In the genomic region with DNA sequence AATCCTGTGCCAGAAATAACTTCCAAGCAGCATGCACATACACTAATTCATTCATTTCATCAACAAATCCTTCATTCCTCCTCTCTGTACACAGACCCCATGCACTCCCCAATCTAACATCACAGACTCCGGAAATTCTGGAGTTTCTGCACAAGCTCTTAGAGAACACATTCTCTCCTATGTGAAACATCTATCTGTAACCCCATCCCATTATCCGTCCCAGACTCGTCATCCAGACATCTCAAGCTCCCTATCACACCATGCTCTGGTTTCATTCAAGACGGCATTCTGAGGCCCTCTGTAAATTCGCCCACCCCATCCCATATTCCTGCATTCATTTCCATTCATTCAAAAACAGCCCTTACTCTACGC, we compare ENCODE assay signal across 8 cellular contexts. TPM values are rescaled to one million over a fixed set of nuclear protein-coding genes. Genes with fewer than 3 reads are reported as not detected.
A peak's percentile ranks its signal among the peaks of the same experiment; 100 is the strongest.
DNase-seq lines count a peak whose midpoint lies in the region; ATAC-seq and TF ChIP-seq lines count a peak whose summit lies in the region.

No MANE protein-coding gene starts in this region.

- peaks cover 17% of the 10 kb centered on the region for H3K36me3 Mint-ChIP-seq in HFFc6 (ENCODE audit: low read depth)

- peaks cover 22% of the 10 kb centered on the region for H3K4me1 Mint-ChIP-seq in HFFc6 (ENCODE audit: low read depth)

- H3K27me3 ChIP-seq in gastroesophageal sphincter (no peaks in the 10 kb centered on the region), skeletal muscle tissue (ENCODE audit: control insufficient read depth in 3 of 3, insufficient read depth in 3 of 3, low read length in 3 of 3) (no peaks in the 10 kb centered on the region)

- WGBS in gastroesophageal sphincter (ENCODE audit: low coverage in 1 of 2), 2 donors = 0 to 3% methylated on average over 5 to 6 of the region's 6 CpGs

- H3K4me3 ChIP-seq in gastroesophageal sphincter = peak overlapping the region; percentile 73 to 96
- peak overlapping the region; percentile 94 to 96 (median 96) for H3K4me3 ChIP-seq in skeletal muscle tissue (ENCODE audit: low read length in 3 of 3)

- H3K27ac ChIP-seq in gastroesophageal sphincter = peak overlapping the region; percentile 83 to 92 (median 88)
- peak overlapping the region; percentile 92 for H3K27ac ChIP-seq in skeletal muscle tissue (ENCODE audit: low read depth, low read length)

- peak overlapping the region; percentile 91 for H3K27ac Mint-ChIP-seq in HFFc6

- peaks cover 6% of the 10 kb centered on the region; the same call in 1 of the 2 replicates for H3K9me3 Mint-ChIP-seq in HFFc6

- TF ChIP-seq POLR2A in gastroesophageal sphincter (IDR thresholded peaks at IDR 0.05) = no peak

- no peak for TF ChIP-seq EP300 in gastroesophageal sphincter (IDR thresholded peaks at IDR 0.05)

- H3K9me3 ChIP-seq in gastroesophageal sphincter (peaks cover 0 to 20% (median 0%) of the 10 kb centered on the region in 3 donors), skeletal muscle tissue (ENCODE audit: control insufficient read depth in 3 of 3, low read length in 3 of 3) (no peaks in the 10 kb centered on the region)

- TF ChIP-seq CTCF in GM13976 (IDR thresholded peaks at IDR 0.05; ENCODE audit: borderline replicate concordance, control extremely low read depth, extremely low read depth, insufficient read depth, missing control alignments) (no peak), HFFc6 (IDR thresholded peaks at IDR 0.05) (no peak), gastroesophageal sphincter (IDR thresholded peaks at IDR 0.05) (no peak)

- H3K27me3 Mint-ChIP-seq in HFFc6 (ENCODE audit: insufficient read depth) = peaks cover 2% of the 10 kb centered on the region; the same call in 1 of the 2 replicates

- H3K36me3 ChIP-seq in gastroesophageal sphincter = peaks cover 0 to 3% of the 10 kb centered on the region in 2 donors
- peaks cover 1 to 2% (median 2%) of the 10 kb centered on the region in 3 donors for H3K36me3 ChIP-seq in skeletal muscle tissue (ENCODE audit: control insufficient read depth in 3 of 3, insufficient read depth in 3 of 3, low read length in 3 of 3)

- H3K4me1 ChIP-seq in gastroesophageal sphincter = peaks cover 0 to 19% (median 7%) of the 10 kb centered on the region in 3 donors
- H3K4me1 ChIP-seq in skeletal muscle tissue (ENCODE audit: control insufficient read depth in 3 of 3, insufficient read depth in 3 of 3, low read length in 3 of 3) = peaks cover 5 to 20% (median 7%) of the 10 kb centered on the region in 3 donors

- ATAC-seq in SK-N-SH treated with all-trans-retinoic acid at 6 μM for 48 hours = peak; percentile 46
- no peak for ATAC-seq in gastroesophageal sphincter

- DNase-seq in GM13976 (ENCODE audit: low spot score) (peak; percentile 37), HFFc6 (no peak), NCI-H345 treated with DMSO at 0.1 percent for 48 hours (lab: John Stamatoyannopoulos, UW; ENCODE audit: unreplicated experiment) (no peak), DMS79 treated with DMSO at 0.1 percent for 48 hours (lab: John Stamatoyannopoulos, UW) (no peak), OCI-M1 (lab: John Stamatoyannopoulos, UW) (no peak)

- in situ Hi-C loops in GM13976 (cut with MboI; ENCODE audit: low sequenced_read_pairs, unreplicated experiment) = loop anchor here (10.0 kb wide), 1 partner anchor 254 kb away; no protein-coding TSS in a partner anchor

- peak overlapping the region; percentile 92 to 99 (median 99) for H3K9ac ChIP-seq in skeletal muscle tissue (ENCODE audit: low read depth in 1 of 3, low read length in 3 of 3)

- H3K4me3 Mint-ChIP-seq in HFFc6 = peak overlapping the region; percentile 96

TF ChIP-seq in SK-N-SH treated with all-trans-retinoic acid at 6 μM for 48 hours, 23 proteins besides CTCF, POLR2A, EP300 and RAD21:
- TF ChIP-seq BACH2 (CRISPR knock-in tag; IDR thresholded peaks at IDR 0.05; ENCODE audit: borderline replicate concordance) = no peak
- no peak for TF ChIP-seq ZFP3 (CRISPR knock-in tag; IDR thresholded peaks at IDR 0.05)
- no peak for TF ChIP-seq PPARA (CRISPR knock-in tag; IDR thresholded peaks at IDR 0.05; ENCODE audit: borderline replicate concordance)
- TF ChIP-seq OSR1 (CRISPR knock-in tag; IDR thresholded peaks at IDR 0.05) = no peak
- TF ChIP-seq, protein P1, sequence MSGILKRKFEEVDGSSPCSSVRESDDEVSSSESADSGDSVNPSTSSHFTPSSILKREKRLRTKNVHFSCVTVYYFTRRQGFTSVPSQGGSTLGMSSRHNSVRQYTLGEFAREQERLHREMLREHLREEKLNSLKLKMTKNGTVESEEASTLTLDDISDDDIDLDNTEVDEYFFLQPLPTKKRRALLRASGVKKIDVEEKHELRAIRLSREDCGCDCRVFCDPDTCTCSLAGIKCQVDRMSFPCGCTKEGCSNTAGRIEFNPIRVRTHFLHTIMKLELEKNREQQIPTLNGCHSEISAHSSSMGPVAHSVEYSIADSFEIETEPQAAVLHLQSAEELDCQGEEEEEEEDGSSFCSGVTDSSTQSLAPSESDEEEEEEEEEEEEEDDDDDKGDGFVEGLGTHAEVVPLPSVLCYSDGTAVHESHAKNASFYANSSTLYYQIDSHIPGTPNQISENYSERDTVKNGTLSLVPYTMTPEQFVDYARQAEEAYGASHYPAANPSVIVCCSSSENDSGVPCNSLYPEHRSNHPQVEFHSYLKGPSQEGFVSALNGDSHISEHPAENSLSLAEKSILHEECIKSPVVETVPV (CRISPR knock-in tag; IDR thresholded peaks at IDR 0.05) = no peak
- TF ChIP-seq ZC3H10 (CRISPR knock-in tag; IDR thresholded peaks at IDR 0.05) = no peak
- no peak for TF ChIP-seq ZNF565 (CRISPR knock-in tag; conservative IDR thresholded peaks at IDR 0.05; ENCODE audit: low read depth)
- no peak for TF ChIP-seq ISL1 (CRISPR knock-in tag; IDR thresholded peaks at IDR 0.05)
- TF ChIP-seq, protein P2, sequence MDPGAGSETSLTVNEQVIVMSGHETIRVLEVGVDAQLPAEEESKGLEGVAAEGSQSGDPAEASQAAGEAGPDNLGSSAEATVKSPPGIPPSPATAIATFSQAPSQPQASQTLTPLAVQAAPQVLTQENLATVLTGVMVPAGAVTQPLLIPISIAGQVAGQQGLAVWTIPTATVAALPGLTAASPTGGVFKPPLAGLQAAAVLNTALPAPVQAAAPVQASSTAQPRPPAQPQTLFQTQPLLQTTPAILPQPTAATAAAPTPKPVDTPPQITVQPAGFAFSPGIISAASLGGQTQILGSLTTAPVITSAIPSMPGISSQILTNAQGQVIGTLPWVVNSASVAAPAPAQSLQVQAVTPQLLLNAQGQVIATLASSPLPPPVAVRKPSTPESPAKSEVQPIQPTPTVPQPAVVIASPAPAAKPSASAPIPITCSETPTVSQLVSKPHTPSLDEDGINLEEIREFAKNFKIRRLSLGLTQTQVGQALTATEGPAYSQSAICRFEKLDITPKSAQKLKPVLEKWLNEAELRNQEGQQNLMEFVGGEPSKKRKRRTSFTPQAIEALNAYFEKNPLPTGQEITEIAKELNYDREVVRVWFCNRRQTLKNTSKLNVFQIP (CRISPR knock-in tag; IDR thresholded peaks at IDR 0.05; ENCODE audit: borderline replicate concordance, low read depth) = no peak
- TF ChIP-seq, protein P3, sequence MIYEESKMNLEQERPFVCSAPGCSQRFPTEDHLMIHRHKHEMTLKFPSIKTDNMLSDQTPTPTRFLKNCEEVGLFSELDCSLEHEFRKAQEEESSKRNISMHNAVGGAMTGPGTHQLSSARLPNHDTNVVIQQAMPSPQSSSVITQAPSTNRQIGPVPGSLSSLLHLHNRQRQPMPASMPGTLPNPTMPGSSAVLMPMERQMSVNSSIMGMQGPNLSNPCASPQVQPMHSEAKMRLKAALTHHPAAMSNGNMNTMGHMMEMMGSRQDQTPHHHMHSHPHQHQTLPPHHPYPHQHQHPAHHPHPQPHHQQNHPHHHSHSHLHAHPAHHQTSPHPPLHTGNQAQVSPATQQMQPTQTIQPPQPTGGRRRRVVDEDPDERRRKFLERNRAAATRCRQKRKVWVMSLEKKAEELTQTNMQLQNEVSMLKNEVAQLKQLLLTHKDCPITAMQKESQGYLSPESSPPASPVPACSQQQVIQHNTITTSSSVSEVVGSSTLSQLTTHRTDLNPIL (CRISPR knock-in tag; IDR thresholded peaks at IDR 0.05; ENCODE audit: low read depth) = no peak
- TF ChIP-seq GLIS3 (CRISPR knock-in tag; IDR thresholded peaks at IDR 0.05) = no peak
- TF ChIP-seq CSDC2 (CRISPR knock-in tag; IDR thresholded peaks at IDR 0.05) = no peak
- TF ChIP-seq SNAI2 (CRISPR knock-in tag; IDR thresholded peaks at IDR 0.05) = no peak
TF ChIP-seq in SK-N-SH treated with all-trans-retinoic acid at 6 μM for 48 hours: peak in this region for 0.

RNA-seq across cellular contexts. Expression of a gene that starts 0.6 kb away (rescaled TPM):
- 10 to 100 TPM; 22.2 to 30.9 (median 27.5) TPM for total RNA-seq in HFFc6 (2021; fragmentation: NEBNext Ultra II Directional; extraction: Animal tissue kit (Norgen Biotek cat#: 25700))
- total RNA-seq in gastroesophageal sphincter (10 to 100 TPM; 11.7 to 15.7 (median 13.2) TPM), skeletal muscle tissue (16.2 TPM)

RNA-seq across cellular contexts. Expression of a gene that starts 48.1 kb away (rescaled TPM):
- 10 to 100 TPM; 43.0 to 61.9 (median 54.6) TPM for total RNA-seq in HFFc6 (2021; fragmentation: NEBNext Ultra II Directional; extraction: Animal tissue kit (Norgen Biotek cat#: 25700))
- 10 to 100 TPM; 17.5 to 22.5 (median 20.7) TPM for total RNA-seq in gastroesophageal sphincter
- total RNA-seq in skeletal muscle tissue = 23.5 TPM
